19 cellular contexts compared by ENCODE assay signal in genomic region chr10:89659185-89660131, GRCh38. TPM values are rescaled to one million over a fixed set of nuclear protein-coding genes. Genes with fewer than 3 reads are reported as not detected.
DNase-seq lines count a peak whose midpoint lies in the region; ATAC-seq, FAIRE-seq and TF ChIP-seq lines count a peak whose summit lies in the region.
"Had no signal": no experiment of that assay in that cellular context is flagged by ENCODE, and none has a peak within 500 bp of the region (broad histone marks: within the 10 kb centered on the region; RNA-seq: fewer than 3 reads in every experiment).

No MANE protein-coding gene starts in this region.

- no peaks in the 10 kb centered on the region for H3K27me3 ChIP-seq in neural progenitor cell

- no peak overlapping the region for H3K27ac Mint-ChIP-seq in neural progenitor cell
- H3K27ac Mint-ChIP-seq: CD8-positive, alpha-beta memory T cell; memory B cell; T-helper 17 cell had no signal

- no peak for TF ChIP-seq CTCF in fibroblast of mammary gland (conservative IDR thresholded peaks at IDR 0.05; ENCODE audit: control insufficient read depth, insufficient read depth, low read depth, low read length)
- no peak for TF ChIP-seq CTCF in neural progenitor cell (IDR thresholded peaks at IDR 0.05)

- no peak overlapping the region for H3K27ac ChIP-seq in neural progenitor cell

- no peak for TF ChIP-seq POLR2A in GM12892 (IDR thresholded peaks at IDR 0.05; ENCODE audit: low read depth, low read length)

- no peak overlapping the region for H2AFZ ChIP-seq in neural progenitor cell (replicated peaks)

- DNase-seq in GM12892 (ENCODE audit: insufficient read length) (no peak), fibroblast of mammary gland (ENCODE audit: low read depth) (peak; percentile 89), neural progenitor cell (ENCODE audit: low spot score) (no peak), cerebellar cortex (ENCODE audit: low spot score) (no peak)
- no peak for DNase-seq in NK-92 treated with Interleukin-12 subunit alpha and Interleukin-12 subunit beta, amount 100 ng/mL, for 24 hours (lab: John Stamatoyannopoulos, UW)
- DNase-seq: activated CD4-positive, CD25-positive, alpha-beta regulatory T cell treated with anti-CD3 and anti-CD28 coated beads, Interleukin-2, amount 50 U/mL, for 72 hours; CD8-positive, alpha-beta memory T cell; glutamatergic neuron; islet precursor cell; KBM-7; NCI-H1417; NCI-H2171 treated with DMSO at 0.1 percent for 48 hours; SHP77; substantia nigra; T-helper 17 cell had no signal

- peaks cover 1% of the 10 kb centered on the region for H3K36me3 Mint-ChIP-seq in neural progenitor cell

- H3K9me3 ChIP-seq in neural progenitor cell (ENCODE audit: low read depth): no peaks in the 10 kb centered on the region

- H3K4me2 ChIP-seq in neural progenitor cell: no peak overlapping the region

- no peaks in the 10 kb centered on the region for H3K36me3 ChIP-seq in neural progenitor cell

- no peaks in the 10 kb centered on the region for H3K79me2 ChIP-seq in neural progenitor cell (ENCODE audit: low read depth)

- no peak overlapping the region for H3K9ac ChIP-seq in neural progenitor cell

- H3K4me3 ChIP-seq in fibroblast of mammary gland (ENCODE audit: control insufficient read depth, low read depth, low read length) (no peak overlapping the region), neural progenitor cell (no peak overlapping the region)

- no peaks in the 10 kb centered on the region for H3K9me3 Mint-ChIP-seq in neural progenitor cell

- peak; percentile 94 for ATAC-seq in SK-N-SH treated with all-trans-retinoic acid at 6 μM for 48 hours
- no peak for ATAC-seq in GM18867 (IDR thresholded peaks at IDR 0.05; ENCODE audit: unreplicated experiment)
- ATAC-seq: T-helper 17 cell had no signal

- peak; percentile 63 for FAIRE-seq in GM12892 (lab: Jason Lieb, UNC)
- FAIRE-seq: endometrium had no signal

- H4K20me1 ChIP-seq in neural progenitor cell (ENCODE audit: low read depth): no peaks in the 10 kb centered on the region

- H3K27me3 Mint-ChIP-seq in neural progenitor cell (ENCODE audit: insufficient read depth, low read depth): no peaks in the 10 kb centered on the region
- H3K27me3 Mint-ChIP-seq: memory B cell had no signal

- H3K4me3 Mint-ChIP-seq in neural progenitor cell: no peak overlapping the region
- H3K4me3 Mint-ChIP-seq: CD8-positive, alpha-beta memory T cell; memory B cell; T-helper 17 cell had no signal

- H3K4me1 ChIP-seq in neural progenitor cell: no peaks in the 10 kb centered on the region

- no peaks in the 10 kb centered on the region for H3F3A ChIP-seq in neural progenitor cell (ENCODE audit: low read depth)

- no peaks in the 10 kb centered on the region for H3K4me1 Mint-ChIP-seq in neural progenitor cell
- H3K4me1 Mint-ChIP-seq: CD8-positive, alpha-beta memory T cell; T-helper 17 cell had no signal

TF ChIP-seq in SK-N-SH treated with all-trans-retinoic acid at 6 μM for 48 hours, 23 proteins besides CTCF, POLR2A, EP300 and RAD21:
- TF ChIP-seq CSRNP3 (CRISPR knock-in tag; IDR thresholded peaks at IDR 0.05) (no peak), TCF4 (CRISPR knock-in tag; IDR thresholded peaks at IDR 0.05; ENCODE audit: borderline replicate concordance) (no peak), CSDC2 (CRISPR knock-in tag; IDR thresholded peaks at IDR 0.05) (no peak), ZC3H10 (CRISPR knock-in tag; IDR thresholded peaks at IDR 0.05) (no peak), ESRRG (CRISPR knock-in tag; IDR thresholded peaks at IDR 0.05) (no peak), ARNTL (CRISPR knock-in tag; IDR thresholded peaks at IDR 0.05; ENCODE audit: borderline replicate concordance, low read depth) (no peak), ISL1 (CRISPR knock-in tag; IDR thresholded peaks at IDR 0.05) (no peak), ZFP3 (CRISPR knock-in tag; IDR thresholded peaks at IDR 0.05) (no peak)

RNA-seq across cellular contexts. Expression of gene PANK1, which starts 14.4 kb away (rescaled TPM):
- 2.9 TPM for polyA plus RNA-seq in GM12892 (2012; ENCODE audit: missing spikeins)
- 38.0 and 49.0 TPM in 2 replicates for total RNA-seq in neural progenitor cell (ENCODE audit: low replicate concordance)

RNA-seq across cellular contexts. Expression of gene KIF20B, which starts 41.9 kb away (rescaled TPM):
- 12.9 TPM for polyA plus RNA-seq in GM12892 (2012; ENCODE audit: missing spikeins)
- total RNA-seq in neural progenitor cell (ENCODE audit: low replicate concordance): 44.2 and 71.5 TPM in 2 replicates
